In the genomic region with DNA sequence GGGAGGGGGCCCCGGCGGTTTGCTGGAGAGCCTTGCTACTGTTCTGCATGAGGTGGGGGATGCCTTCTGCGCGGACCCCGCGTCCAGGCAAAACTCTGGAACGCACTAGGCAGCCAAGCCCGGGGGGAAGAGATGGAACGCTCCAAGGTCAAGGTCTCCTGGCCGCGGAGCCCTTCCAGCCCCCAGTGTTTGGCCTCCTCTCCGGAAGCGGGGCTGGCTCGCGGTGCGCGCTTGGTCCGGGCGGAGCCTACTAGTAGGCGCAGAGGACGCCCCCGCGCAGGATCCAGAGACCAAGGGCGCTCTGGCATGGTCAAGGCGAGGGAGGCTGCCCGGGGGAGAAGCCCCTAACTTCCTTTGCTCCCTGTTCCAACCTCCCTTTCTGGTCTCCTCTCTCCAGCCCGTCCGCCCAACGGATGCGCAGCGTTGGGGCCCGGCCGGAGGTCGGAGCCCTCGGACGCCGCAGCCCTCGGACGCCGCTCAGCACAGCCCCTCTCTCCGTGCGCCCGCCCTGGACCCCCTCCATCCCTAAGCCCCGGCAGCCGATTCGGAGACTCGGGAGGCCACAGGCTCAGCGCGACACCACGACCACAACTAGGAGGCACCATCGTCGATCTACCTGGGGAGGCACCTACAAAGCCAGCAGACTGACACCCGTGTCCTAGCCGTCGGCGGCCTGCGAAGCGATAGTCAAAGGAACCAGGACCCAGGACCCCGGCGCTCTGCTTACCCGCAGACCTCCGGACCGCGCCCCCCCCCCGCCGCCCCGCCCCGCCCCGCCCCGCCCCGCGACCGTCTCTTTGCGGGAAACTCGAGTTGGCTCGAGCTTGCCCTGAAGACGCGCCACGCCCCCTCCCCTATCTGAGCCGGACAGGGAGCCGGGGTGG, we compare ENCODE assay signal across 9 cellular contexts. TPM values are rescaled to one million over a fixed set of nuclear protein-coding genes. Genes with fewer than 3 reads are reported as not detected.
DNase-seq lines count a peak whose midpoint lies in the region; ATAC-seq lines count a peak whose summit lies in the region.
"Had no signal": no experiment of that assay in that cellular context is flagged by ENCODE, and none has a peak within 500 bp of the region (broad histone marks: within the 10 kb centered on the region; RNA-seq: fewer than 3 reads in every experiment).

No MANE protein-coding gene starts in this region.

- peaks cover 79% of the 10 kb centered on the region for H3K27me3 ChIP-seq in iPS-18a (ENCODE audit: control insufficient read depth, insufficient read depth, low read length)

- intact Hi-C loops in activated T-helper 2 cell treated with anti-CD3 and anti-CD28 coated beads, Interferon-gamma antibody, Interleukin-2, Interleukin-4, amounts not matched to agents 10 μg/mL and 5 μg/mL and 100 μg/mL, durations not matched to agents 14 hours and 24 hours and 36 hours (cut with micrococcal nuclease): loop anchor here (1.0 to 10.0 kb wide), 4 partner anchors 88 to 195 kb away; a partner anchor contains a TSS

- peak overlapping the region; percentile 75 for H3K4me3 Mint-ChIP-seq in activated T-helper 2 cell treated with anti-CD3 and anti-CD28 coated beads, Interferon-gamma antibody, Interleukin-2, Interleukin-4, amounts not matched to agents 10 μg/mL and 5 μg/mL and 100 μg/mL, durations not matched to agents 14 hours and 24 hours and 36 hours (ENCODE audit: low read depth)
- H3K4me3 Mint-ChIP-seq in stimulated activated memory B cell treated with anti-CD40 and anti-IgM and Interleukin-4, amounts not matched to agents 10 μg/mL and 1 μg/mL and 100 μg/mL, for 72 hours: peak overlapping the region; percentile 86

- peaks cover 69% of the 10 kb centered on the region for H3K27me3 Mint-ChIP-seq in activated T-helper 2 cell treated with anti-CD3 and anti-CD28 coated beads, Interferon-gamma antibody, Interleukin-2, Interleukin-4, amounts not matched to agents 10 μg/mL and 5 μg/mL and 100 μg/mL, durations not matched to agents 14 hours and 24 hours and 36 hours (ENCODE audit: low read depth)
- H3K27me3 Mint-ChIP-seq in stimulated activated memory B cell treated with anti-CD40 and anti-IgM and Interleukin-4, amounts not matched to agents 10 μg/mL and 1 μg/mL and 100 μg/mL, for 72 hours: peaks cover 82% of the 10 kb centered on the region

- no peak overlapping the region for H3K27ac Mint-ChIP-seq in activated T-helper 2 cell treated with anti-CD3 and anti-CD28 coated beads, Interferon-gamma antibody, Interleukin-2, Interleukin-4, amounts not matched to agents 10 μg/mL and 5 μg/mL and 100 μg/mL, durations not matched to agents 14 hours and 24 hours and 36 hours
- no peak overlapping the region for H3K27ac Mint-ChIP-seq in stimulated activated memory B cell treated with anti-CD40 and anti-IgM and Interleukin-4, amounts not matched to agents 10 μg/mL and 1 μg/mL and 100 μg/mL, for 72 hours

- H3K4me3 ChIP-seq in iPS-18a (ENCODE audit: low read length): peak overlapping the region; percentile 77

- no peaks in the 10 kb centered on the region for H3K36me3 Mint-ChIP-seq in activated T-helper 2 cell treated with anti-CD3 and anti-CD28 coated beads, Interferon-gamma antibody, Interleukin-2, Interleukin-4, amounts not matched to agents 10 μg/mL and 5 μg/mL and 100 μg/mL, durations not matched to agents 14 hours and 24 hours and 36 hours (ENCODE audit: low read depth)
- no peaks in the 10 kb centered on the region for H3K36me3 Mint-ChIP-seq in stimulated activated memory B cell treated with anti-CD40 and anti-IgM and Interleukin-4, amounts not matched to agents 10 μg/mL and 1 μg/mL and 100 μg/mL, for 72 hours

- H3K36me3 ChIP-seq in iPS-18a (ENCODE audit: control insufficient read depth, low read depth, low read length): no peaks in the 10 kb centered on the region

- peaks cover 19% of the 10 kb centered on the region for H3K4me1 Mint-ChIP-seq in activated T-helper 2 cell treated with anti-CD3 and anti-CD28 coated beads, Interferon-gamma antibody, Interleukin-2, Interleukin-4, amounts not matched to agents 10 μg/mL and 5 μg/mL and 100 μg/mL, durations not matched to agents 14 hours and 24 hours and 36 hours (ENCODE audit: low read depth)
- H3K4me1 Mint-ChIP-seq in stimulated activated memory B cell treated with anti-CD40 and anti-IgM and Interleukin-4, amounts not matched to agents 10 μg/mL and 1 μg/mL and 100 μg/mL, for 72 hours: peaks cover 38% of the 10 kb centered on the region

- peaks cover 7% of the 10 kb centered on the region for H3K4me1 ChIP-seq in iPS-18a (ENCODE audit: control insufficient read depth, low read depth, low read length)

- H3K9ac ChIP-seq in iPS-18a (ENCODE audit: low read length): no peak overlapping the region

- no peak overlapping the region for H3K27ac ChIP-seq in iPS-18a (ENCODE audit: low read length)

- H3K9me3 Mint-ChIP-seq in activated T-helper 2 cell treated with anti-CD3 and anti-CD28 coated beads, Interferon-gamma antibody, Interleukin-2, Interleukin-4, amounts not matched to agents 10 μg/mL and 5 μg/mL and 100 μg/mL, durations not matched to agents 14 hours and 24 hours and 36 hours: no peaks in the 10 kb centered on the region
- H3K9me3 Mint-ChIP-seq in stimulated activated memory B cell treated with anti-CD40 and anti-IgM and Interleukin-4, amounts not matched to agents 10 μg/mL and 1 μg/mL and 100 μg/mL, for 72 hours: peaks cover 10% of the 10 kb centered on the region

- H3K9me3 ChIP-seq in iPS-18a (ENCODE audit: control insufficient read depth, low read depth, low read length): no peaks in the 10 kb centered on the region

- DNase-seq in NCI-H82 (lab: John Stamatoyannopoulos, UW) (peak; percentile 26), NCI-H82 treated with DMSO at 0.1 percent for 48 hours (lab: John Stamatoyannopoulos, UW; ENCODE audit: unreplicated experiment) (no peak), NCI-H187 treated with DMSO at 0.1 percent for 48 hours (lab: John Stamatoyannopoulos, UW) (no peak)
- no peak for DNase-seq in activated T-helper 2 cell treated with anti-CD3 and anti-CD28 coated beads, Interferon-gamma antibody, Interleukin-2, Interleukin-4, amounts not matched to agents 10 μg/mL and 5 μg/mL and 100 μg/mL, durations not matched to agents 14 hours and 24 hours and 36 hours (ENCODE audit: low spot score)
- DNase-seq in activated effector memory CD4-positive, alpha-beta T cell treated with anti-CD3 and anti-CD28 coated beads, Interleukin-2, amount 50 U/mL, for 16 hours: no peak

- peak; percentile 29 for ATAC-seq in HG03280 (IDR thresholded peaks at IDR 0.05; ENCODE audit: unreplicated experiment)
- no peak for ATAC-seq in stimulated activated memory B cell treated with anti-CD40 and anti-IgM and Interleukin-4, amounts not matched to agents 10 μg/mL and 1 μg/mL and 100 μg/mL, for 72 hours

RNA-seq across cellular contexts. Expression of a gene that starts 0.6 kb away (rescaled TPM):
- 0.18 TPM in 1 of 2 replicates, not detected in the other for total RNA-seq in activated T-helper 2 cell treated with anti-CD3 and anti-CD28 coated beads, Interferon-gamma antibody, Interleukin-2, Interleukin-4, amounts not matched to agents 10 μg/mL and 5 μg/mL and 100 μg/mL, durations not matched to agents 14 hours and 24 hours and 36 hours
- total RNA-seq: activated CD8-positive, alpha-beta memory T cell treated with anti-CD3 and anti-CD28 coated beads for 36 hours had no signal
